In the genomic region with DNA sequence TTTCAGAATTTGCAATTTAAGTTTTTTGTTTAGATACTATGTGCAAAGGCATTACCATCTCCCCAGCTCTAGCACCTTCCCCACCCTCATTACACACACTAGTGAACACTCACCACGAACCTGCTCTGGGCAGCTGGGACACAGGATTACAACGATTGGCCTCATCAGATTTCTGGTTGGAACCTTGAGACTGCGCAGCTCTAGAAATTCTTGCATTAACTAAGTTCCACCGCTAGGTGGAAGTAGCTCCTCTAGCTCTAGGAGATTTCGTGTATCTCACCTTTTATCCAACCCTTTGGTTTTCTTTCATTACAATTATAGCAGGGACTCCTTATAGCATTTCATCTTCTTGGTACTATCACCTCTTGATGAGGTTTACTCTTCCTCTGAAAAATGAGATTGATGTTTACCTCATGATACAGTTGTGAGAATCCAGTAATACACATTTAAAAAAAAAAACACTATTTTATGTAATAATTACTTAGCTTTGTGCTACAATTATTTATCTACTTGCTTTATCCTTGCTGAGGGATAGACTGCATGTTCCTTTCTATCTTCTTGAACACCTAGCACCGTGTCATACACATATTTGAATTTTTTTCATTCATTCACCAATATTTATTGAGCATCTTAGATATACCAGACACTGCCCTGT, we compare ENCODE assay signal across 1 cellular context.
TF ChIP-seq lines count a peak whose summit lies in the region.

No MANE protein-coding gene starts in this region.

TF ChIP-seq in HepG2, 621 proteins besides CTCF, POLR2A, EP300 and RAD21:
- TF ChIP-seq SSRP1 (CRISPR knock-in tag; IDR thresholded peaks at IDR 0.05) (0 out of 2 replicates have a peak, but pooled peaks have one; percentile 19), MIXL1 (CRISPR knock-in tag; IDR thresholded peaks at IDR 0.05) (0 out of 2 replicates have a peak, but pooled peaks have one; percentile 24), HNRNPL (IDR thresholded peaks at IDR 0.05; ENCODE audit: low read depth, low read length) (no peak), HMGA1 (CRISPR knock-in tag; conservative IDR thresholded peaks at IDR 0.05) (no peak), ZBTB1 (CRISPR knock-in tag; IDR thresholded peaks at IDR 0.05; ENCODE audit: borderline replicate concordance) (no peak), DMAP1 (CRISPR knock-in tag; IDR thresholded peaks at IDR 0.05) (no peak), AGO1 (IDR thresholded peaks at IDR 0.05; ENCODE audit: low read depth, low read length, poor library complexity, severe bottlenecking) (no peak), STAG1 (CRISPR knock-in tag; IDR thresholded peaks at IDR 0.05) (peak; percentile 82), SMC3 (IDR thresholded peaks at IDR 0.05; ENCODE audit: low read length) (peak; percentile 68; the same call in 1 of the 2 replicates), IRF2 (CRISPR knock-in tag; IDR thresholded peaks at IDR 0.05) (0 out of 2 replicates have a peak, but pooled peaks have one; percentile 25)
- TF ChIP-seq, protein P1, sequence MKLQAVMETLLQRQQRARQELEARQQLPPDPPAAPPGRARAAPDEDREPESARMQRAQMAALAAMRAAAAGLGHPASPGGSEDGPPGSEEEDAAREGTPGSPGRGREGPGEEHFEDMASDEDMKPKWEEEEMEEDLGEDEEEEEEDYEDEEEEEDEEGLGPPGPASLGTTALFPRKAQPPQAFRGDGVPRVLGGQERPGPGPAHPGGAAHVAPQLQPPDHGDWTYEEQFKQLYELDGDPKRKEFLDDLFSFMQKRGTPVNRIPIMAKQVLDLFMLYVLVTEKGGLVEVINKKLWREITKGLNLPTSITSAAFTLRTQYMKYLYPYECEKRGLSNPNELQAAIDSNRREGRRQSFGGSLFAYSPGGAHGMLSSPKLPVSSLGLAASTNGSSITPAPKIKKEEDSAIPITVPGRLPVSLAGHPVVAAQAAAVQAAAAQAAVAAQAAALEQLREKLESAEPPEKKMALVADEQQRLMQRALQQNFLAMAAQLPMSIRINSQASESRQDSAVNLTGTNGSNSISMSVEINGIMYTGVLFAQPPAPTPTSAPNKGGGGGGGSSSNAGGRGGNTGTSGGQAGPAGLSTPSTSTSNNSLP (IDR thresholded peaks at IDR 0.05; ENCODE audit: low read depth, low read length): peak; percentile 58; the same call in 1 of the 2 replicates
- TF ChIP-seq, protein P2, sequence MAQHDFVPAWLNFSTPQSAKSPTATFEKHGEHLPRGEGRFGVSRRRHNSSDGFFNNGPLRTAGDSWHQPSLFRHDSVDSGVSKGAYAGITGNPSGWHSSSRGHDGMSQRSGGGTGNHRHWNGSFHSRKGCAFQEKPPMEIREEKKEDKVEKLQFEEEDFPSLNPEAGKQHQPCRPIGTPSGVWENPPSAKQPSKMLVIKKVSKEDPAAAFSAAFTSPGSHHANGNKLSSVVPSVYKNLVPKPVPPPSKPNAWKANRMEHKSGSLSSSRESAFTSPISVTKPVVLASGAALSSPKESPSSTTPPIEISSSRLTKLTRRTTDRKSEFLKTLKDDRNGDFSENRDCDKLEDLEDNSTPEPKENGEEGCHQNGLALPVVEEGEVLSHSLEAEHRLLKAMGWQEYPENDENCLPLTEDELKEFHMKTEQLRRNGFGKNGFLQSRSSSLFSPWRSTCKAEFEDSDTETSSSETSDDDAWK (CRISPR knock-in tag; IDR thresholded peaks at IDR 0.05): no peak
